In genomic region chr5:81717221-81717620, GRCh38 we compare ENCODE assay signal across 12 cellular contexts.
"Had no signal": no experiment of that assay in that cellular context is flagged by ENCODE, and none has a peak within 500 bp of the region (broad histone marks: within the 10 kb centered on the region; RNA-seq: fewer than 3 reads in every experiment).

No MANE protein-coding gene starts in this region.

- H3K4me3 Mint-ChIP-seq: mesothelial cell of epicardium; stimulated activated effector memory CD8-positive, alpha-beta T cell treated with anti-CD3 and anti-CD28 coated beads, Interleukin-12 subunit alpha, Interleukin-12 subunit beta, amount 100 ng/mL, for 72 hours; T-helper 2 cell treated with Interferon-gamma antibody and Interleukin-4, amounts not matched to agents 5 μg/mL and 100 μg/mL, for 36 hours had no signal

- DNase-seq: activated CD4-positive, alpha-beta T cell treated with anti-CD3 and anti-CD28 coated beads, Interleukin-2, amount 50 U/mL, for 1 hour; activated CD8-positive, alpha-beta memory T cell treated with anti-CD3 and anti-CD28 coated beads for 24 hours; aorta; head of caudate nucleus; left cardiac atrium; lower lobe of right lung; ovary had no signal

- H3K9me3 Mint-ChIP-seq: stimulated activated effector memory CD8-positive, alpha-beta T cell treated with anti-CD3 and anti-CD28 coated beads, Interleukin-12 subunit alpha, Interleukin-12 subunit beta, amount 100 ng/mL, for 72 hours had no signal

- H3K27ac ChIP-seq: esophagus muscularis mucosa, lower lobe of right lung, ovary had no signal

- ATAC-seq: activated CD4-positive, CD25-positive, alpha-beta regulatory T cell treated with anti-CD3 and anti-CD28 coated beads, Interleukin-2, amount 50 U/mL, for 24 hours; left cardiac atrium; lower lobe of right lung; stimulated activated effector memory CD8-positive, alpha-beta T cell treated with anti-CD3 and anti-CD28 coated beads, Interleukin-12 subunit alpha, Interleukin-12 subunit beta, amount 100 ng/mL, for 72 hours had no signal

- H3K36me3 Mint-ChIP-seq: stimulated activated effector memory CD8-positive, alpha-beta T cell treated with anti-CD3 and anti-CD28 coated beads, Interleukin-12 subunit alpha, Interleukin-12 subunit beta, amount 100 ng/mL, for 72 hours had no signal

- H3K27ac Mint-ChIP-seq: mesothelial cell of epicardium; T-helper 2 cell treated with Interferon-gamma antibody and Interleukin-4, amounts not matched to agents 5 μg/mL and 100 μg/mL, for 36 hours had no signal

- H3K9me3 ChIP-seq: esophagus muscularis mucosa, lower lobe of right lung, ovary had no signal

- H3K27me3 ChIP-seq: esophagus muscularis mucosa, ovary had no signal

- H3K36me3 ChIP-seq: esophagus muscularis mucosa, lower lobe of right lung, ovary had no signal

- H3K4me3 ChIP-seq: esophagus muscularis mucosa, lower lobe of right lung, ovary had no signal
